8 cellular contexts compared by ENCODE assay signal in genomic region chr13:52195052-52195837, GRCh38. TPM values are rescaled to one million over a fixed set of nuclear protein-coding genes. Genes with fewer than 3 reads are reported as not detected.
A peak's percentile ranks its signal among the peaks of the same experiment; 100 is the strongest.
DNase-seq lines count a peak whose midpoint lies in the region; ATAC-seq and FAIRE-seq lines count a peak whose summit lies in the region.

No MANE protein-coding gene starts in this region.

- intact Hi-C loops in left colon (cut with DNase I, micrococcal nuclease), result no loop called here

- no peaks in the 10 kb centered on the region for H3K27me3 ChIP-seq in ACC112 (ENCODE audit: insufficient read depth, low read length)

- ATAC-seq in GM19023 (IDR thresholded peaks at IDR 0.05; ENCODE audit: unreplicated experiment) (peak; percentile 75), HG03354 (IDR thresholded peaks at IDR 0.05; ENCODE audit: poor library complexity, severe bottlenecking, unreplicated experiment) (peak; percentile 77), left colon (peak; percentile 69)
- peak; percentile 47 to 55 for ATAC-seq in activated CD4-positive, CD25-positive, alpha-beta regulatory T cell treated with anti-CD3 and anti-CD28 coated beads, Interleukin-2, amount 50 U/mL, for 24 hours
- peak; percentile 47 for ATAC-seq in central memory CD8-positive, alpha-beta T cell (replicated peaks; ENCODE audit: extremely low read depth, poor library complexity, severe bottlenecking)

- H3K36me3 Mint-ChIP-seq in central memory CD8-positive, alpha-beta T cell (ENCODE audit: insufficient read depth), result peaks cover 18% of the 10 kb centered on the region

- H3K4me1 Mint-ChIP-seq in central memory CD8-positive, alpha-beta T cell, result peaks cover 19% of the 10 kb centered on the region

- no peaks in the 10 kb centered on the region for H3K9me3 Mint-ChIP-seq in central memory CD8-positive, alpha-beta T cell

- no peak overlapping the region for H3K27ac ChIP-seq in ACC112 (ENCODE audit: low read depth, low read length)

- peaks cover 3% of the 10 kb centered on the region for H3K4me1 ChIP-seq in ACC112 (ENCODE audit: control insufficient read depth, insufficient read depth, low read length, unreplicated experiment)

- peak; percentile 28 to 38 for DNase-seq in central memory CD8-positive, alpha-beta T cell (ENCODE audit: low spot score in 2 of 2)
- DNase-seq in left colon (peak; percentile 77 to 86), urothelium cell line (ENCODE audit: low spot score) (no peak)
- peak; percentile 33 to 58 for DNase-seq in stimulated activated CD4-positive, alpha-beta T cell treated with anti-CD3 and anti-CD28 coated beads, Interleukin-15, amount 100 ng/mL, for 48 hours (ENCODE audit: low read depth in 2 of 2)

- peak overlapping the region; percentile 90 for H3K4me3 Mint-ChIP-seq in central memory CD8-positive, alpha-beta T cell

- no peak for FAIRE-seq in urothelium cell line (lab: Jason Lieb, UNC)

- H3K27me3 Mint-ChIP-seq in central memory CD8-positive, alpha-beta T cell, result no peaks in the 10 kb centered on the region

- peak overlapping the region; percentile 92 for H3K27ac Mint-ChIP-seq in central memory CD8-positive, alpha-beta T cell (ENCODE audit: low read depth)

- H3K4me3 ChIP-seq in ACC112 (ENCODE audit: low read depth, low read length), result peak overlapping the region; percentile 99

- H2AFZ ChIP-seq in ACC112 (ENCODE audit: low read length, unreplicated experiment), result peak overlapping the region; percentile 99

- peaks cover 16% of the 10 kb centered on the region for H3K79me2 ChIP-seq in ACC112 (ENCODE audit: control insufficient read depth, insufficient read depth, low read length, unreplicated experiment)

- no peaks in the 10 kb centered on the region for H3K36me3 ChIP-seq in ACC112 (ENCODE audit: insufficient read depth, low read length)

RNA-seq across cellular contexts. Expression of gene NEK3, which starts 35.8 kb away (rescaled TPM):
- total RNA-seq in left colon, result 10 to 100 TPM; 32.6 to 35.4 TPM
